Comparison of ENCODE assay signal across 9 cellular contexts in the genomic region with DNA sequence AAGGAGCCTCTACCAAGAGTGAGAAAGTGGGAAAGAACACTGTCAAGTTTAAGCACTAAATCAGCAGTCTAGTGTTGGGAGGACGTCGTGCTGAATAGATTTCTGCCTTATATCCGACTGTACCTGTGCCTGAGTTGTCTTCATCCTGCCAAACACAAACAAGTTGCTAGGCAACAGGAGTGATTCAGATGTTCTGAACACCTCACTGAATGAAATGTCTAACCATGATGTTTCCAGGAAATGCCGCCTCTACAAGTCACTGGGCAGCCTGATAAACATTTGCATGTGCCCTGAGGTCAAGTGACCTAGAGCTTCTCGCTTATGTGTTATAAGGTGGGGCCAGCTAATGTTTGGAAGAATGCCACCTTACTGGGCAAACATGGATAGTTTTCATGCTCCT. TPM values are rescaled to one million over a fixed set of nuclear protein-coding genes. Genes with fewer than 3 reads are reported as not detected.
A peak's percentile ranks its signal among the peaks of the same experiment; 100 is the strongest.
DNase-seq lines count a peak whose midpoint lies in the region; ATAC-seq, FAIRE-seq and TF ChIP-seq lines count a peak whose summit lies in the region.
"Had no signal": no experiment of that assay in that cellular context is flagged by ENCODE, and none has a peak within 500 bp of the region (broad histone marks: within the 10 kb centered on the region; RNA-seq: fewer than 3 reads in every experiment).

No MANE protein-coding gene starts in this region.

- H3K79me2 ChIP-seq in fibroblast of lung (ENCODE audit: control insufficient read depth, insufficient read depth, low read length): no peaks in the 10 kb centered on the region

- H4K20me1 ChIP-seq in fibroblast of lung (ENCODE audit: control insufficient read depth, extremely low read depth, insufficient read depth, low read length): no peaks in the 10 kb centered on the region

- H3K4me3 ChIP-seq in Panc1 (ENCODE audit: low read depth in 2 of 2, low read length in 2 of 2): no peak overlapping the region
- H3K4me3 ChIP-seq in fibroblast of lung (replicated peaks in 1 of 4; ENCODE audit: control extremely low read depth in 1 of 4, insufficient read depth in 1 of 4, low read depth in 3 of 4, low read length in 4 of 4): no peak overlapping the region
- no peak overlapping the region for H3K4me3 ChIP-seq in small intestine (ENCODE audit: low read depth in 1 of 2, low read length in 2 of 2)
- no peak overlapping the region for H3K4me3 ChIP-seq in thyroid gland (replicated peaks in 1 of 3)
- no peak overlapping the region for H3K4me3 ChIP-seq in gastrocnemius medialis
- H3K4me3 ChIP-seq in dorsolateral prefrontal cortex: no peak overlapping the region
- H3K4me3 ChIP-seq: SK-N-MC had no signal

- H3K4me1 ChIP-seq in Panc1 (ENCODE audit: control insufficient read depth, insufficient read depth, low read length) (no peaks in the 10 kb centered on the region), fibroblast of lung (ENCODE audit: control insufficient read depth, extremely low read depth, insufficient read depth, low read length) (peaks cover 7% of the 10 kb centered on the region), small intestine (ENCODE audit: control insufficient read depth in 2 of 2, insufficient read depth in 1 of 2, low read depth in 1 of 2, low read length in 1 of 2) (no peaks in the 10 kb centered on the region), thyroid gland (peaks cover 16 to 24% of the 10 kb centered on the region in 2 donors), gastrocnemius medialis (peaks cover 6 to 14% of the 10 kb centered on the region in 2 donors)

- 20 to 62% (median 60%) methylated on average over 5 of the region's 5 CpGs for WGBS in small intestine, 3 donors
- 78 to 85% methylated on average over 5 of the region's 5 CpGs for WGBS in thyroid gland, 2 donors

- TF ChIP-seq CTCF in Panc1 (IDR thresholded peaks at IDR 0.05) (no peak), fibroblast of lung (conservative IDR thresholded peaks at IDR 0.05 in 1 of 2, IDR thresholded peaks at IDR 0.05 in 1 of 2; ENCODE audit: low read depth in 1 of 2, low read length in 2 of 2) (no peak), thyroid gland (IDR thresholded peaks at IDR 0.05) (no peak), gastrocnemius medialis (IDR thresholded peaks at IDR 0.05 in 4 of 5, conservative IDR thresholded peaks at IDR 0.05 in 1 of 5) (no peak), dorsolateral prefrontal cortex (IDR thresholded peaks at IDR 0.05 in 54 of 56, conservative IDR thresholded peaks at IDR 0.05 in 2 of 56; ENCODE audit: low read depth in 1 of 56, partially characterized antibody in 56 of 56) (no peak)

- CTCF ChIA-PET in Panc1 (lab: Charles Lee): no interaction called here

- in situ Hi-C loops in Panc1 (cut with HindIII; ENCODE audit: low pct_unique_long_range_greater_than_20kb, low sequenced_read_pairs): no loop called here
- in situ Hi-C loops in gastrocnemius medialis (cut with MboI; ENCODE audit: low sequenced_read_pairs in 4 of 4): no loop called here

- H2AFZ ChIP-seq in fibroblast of lung (ENCODE audit: low read length): no peak overlapping the region

- H3K9me3 ChIP-seq in Panc1 (ENCODE audit: control insufficient read depth, insufficient read depth, low read depth, low read length): no peaks in the 10 kb centered on the region
- H3K9me3 ChIP-seq in fibroblast of lung (ENCODE audit: control insufficient read depth, insufficient read depth, low read depth, low read length): no peaks in the 10 kb centered on the region
- no peaks in the 10 kb centered on the region for H3K9me3 ChIP-seq in small intestine (ENCODE audit: control insufficient read depth, low read depth)
- no peaks in the 10 kb centered on the region for H3K9me3 ChIP-seq in thyroid gland
- no peaks in the 10 kb centered on the region for H3K9me3 ChIP-seq in gastrocnemius medialis

- intact Hi-C loops in Panc1 (cut with micrococcal nuclease; ENCODE audit: unreplicated experiment) (no loop called here), thyroid gland (cut with DNase I) (no loop called here), gastrocnemius medialis (cut with DNase I; ENCODE audit: low total_unique reads) (no loop called here), dorsolateral prefrontal cortex (cut with DNase I) (no loop called here)

- H3K27me3 ChIP-seq in Panc1 (ENCODE audit: control insufficient read depth, insufficient read depth, low read length) (no peaks in the 10 kb centered on the region), fibroblast of lung (ENCODE audit: control insufficient read depth, insufficient read depth, low read length) (no peaks in the 10 kb centered on the region), small intestine (ENCODE audit: control insufficient read depth in 2 of 2, insufficient read depth in 2 of 2, low read length in 2 of 2) (no peaks in the 10 kb centered on the region), thyroid gland (no peaks in the 10 kb centered on the region), gastrocnemius medialis (no peaks in the 10 kb centered on the region), dorsolateral prefrontal cortex (no peaks in the 10 kb centered on the region)

- H3K27ac ChIP-seq in Panc1 (ENCODE audit: low read length): no peak overlapping the region
- no peak overlapping the region for H3K27ac ChIP-seq in fibroblast of lung (ENCODE audit: insufficient read depth, low read length)
- peak overlapping the region in 1 of 2 donors; percentile 68 for H3K27ac ChIP-seq in small intestine (ENCODE audit: low read depth in 1 of 2, low read length in 1 of 2)
- H3K27ac ChIP-seq in thyroid gland: no peak overlapping the region
- H3K27ac ChIP-seq in gastrocnemius medialis: no peak overlapping the region
- H3K27ac ChIP-seq in dorsolateral prefrontal cortex: no peak overlapping the region
- H3K27ac ChIP-seq: SK-N-MC had no signal

- TF ChIP-seq POLR2A in thyroid gland (IDR thresholded peaks at IDR 0.05): no peak
- no peak for TF ChIP-seq POLR2A in gastrocnemius medialis (IDR thresholded peaks at IDR 0.05)

- H3K36me3 ChIP-seq in Panc1 (ENCODE audit: control insufficient read depth, insufficient read depth, low read length) (no peaks in the 10 kb centered on the region), fibroblast of lung (ENCODE audit: control insufficient read depth, insufficient read depth, low read length) (no peaks in the 10 kb centered on the region), small intestine (ENCODE audit: control insufficient read depth in 2 of 2, insufficient read depth in 2 of 2, low read length in 2 of 2) (no peaks in the 10 kb centered on the region), thyroid gland (no peaks in the 10 kb centered on the region), gastrocnemius medialis (no peaks in the 10 kb centered on the region)

- ATAC-seq in activated CD4-positive, CD25-positive, alpha-beta regulatory T cell treated with anti-CD3 and anti-CD28 coated beads, Interleukin-2, amount 50 U/mL, for 24 hours: peak; percentile 35 to 45
- ATAC-seq in Panc1: peak; percentile 56; the same call in 1 of the 2 replicates
- no peak for ATAC-seq in gastrocnemius medialis

- no peak for DNase-seq in activated CD4-positive, CD25-positive, alpha-beta regulatory T cell treated with anti-CD3 and anti-CD28 coated beads, Interleukin-2, amount 50 U/mL, for 72 hours
- DNase-seq in Panc1 (ENCODE audit: low read depth, low spot score): peak; percentile 74
- peak; percentile 37 to 69 for DNase-seq in fibroblast of lung (ENCODE audit: low read depth in 2 of 2)
- peak; percentile 86 for DNase-seq in small intestine
- no peak for DNase-seq in thyroid gland
- DNase-seq in gastrocnemius medialis: no peak
- DNase-seq in dorsolateral prefrontal cortex: no peak

- H3K4me2 ChIP-seq in fibroblast of lung (ENCODE audit: extremely low read depth, insufficient read depth, low read length): no peak overlapping the region

- no peak overlapping the region for H3K9ac ChIP-seq in fibroblast of lung (ENCODE audit: insufficient read depth, low read length)

- BruUV-seq in Panc1 (replicated peaks; lab: Mats Ljungman, UMichigan): no TSS peak

- no peak for FAIRE-seq in small intestine (lab: Jason Lieb, UNC)

- POLR2A ChIA-PET in Panc1 (lab: Charles Lee): no interaction called here

RNA-seq across cellular contexts. Expression of a gene that starts 37.9 kb away (rescaled TPM):
- total RNA-seq in Panc1 (2021; ENCODE audit: unreplicated experiment) (15.6 TPM), fibroblast of lung (63.7 and 70.4 TPM in 2 replicates), thyroid gland (100 to 1,000 TPM in 2 of 4 donors, 10 to 100 TPM in 2; 46.5 to 224 (median 120) TPM), gastrocnemius medialis (10 to 100 TPM; 10.2 to 79.1 (median 23.8) TPM), dorsolateral prefrontal cortex (1 to 10 TPM in 119 of 120 experiments, under 1 TPM in 1; 0.95 to 8.1 (median 3.2) TPM)
- polyA plus RNA-seq in Panc1 (2012; ENCODE audit: insufficient read length): 5.0 TPM
- polyA plus RNA-seq in fibroblast of lung (45.4 and 82.7 TPM in 2 replicates), small intestine (10 to 100 TPM in 1 of 3 donors, 1 to 10 TPM in 2; 8.1 to 24.9 (median 9.2) TPM)
- polyA plus RNA-seq in fibroblast of lung (2012): 13.8 and 25.6 TPM in 2 replicates
- polyA minus RNA-seq in fibroblast of lung (ENCODE audit: low replicate concordance): 36.8 and 105 TPM in 2 replicates

Comparison
In these comparisons a context has a peak if more than half of its experiments do, and no peak if none do; other contexts are left out.
1. ATAC-seq: peak in activated CD4-positive, CD25-positive, alpha-beta regulatory T cell treated with anti-CD3 and anti-CD28 coated beads, Interleukin-2, amount 50 U/mL, for 24 hours (2 of 2) and Panc1 (single experiment); none in gastrocnemius medialis (0 of 2).
2. DNase-seq: peak in Panc1 (single experiment), fibroblast of lung (2 of 2) and small intestine (single experiment); none in activated CD4-positive, CD25-positive, alpha-beta regulatory T cell treated with anti-CD3 and anti-CD28 coated beads, Interleukin-2, amount 50 U/mL, for 72 hours (single experiment), thyroid gland (0 of 2), gastrocnemius medialis (0 of 2) and dorsolateral prefrontal cortex (0 of 10).